In genomic region chr14:64191756-64192155, GRCh38 we compare ENCODE assay signal across 13 cellular contexts.
DNase-seq lines count a peak whose midpoint lies in the region; ATAC-seq and TF ChIP-seq lines count a peak whose summit lies in the region.
"Had no signal": no experiment of that assay in that cellular context is flagged by ENCODE, and none has a peak within 500 bp of the region (broad histone marks: within the 10 kb centered on the region; RNA-seq: fewer than 3 reads in every experiment).

No MANE protein-coding gene starts in this region.

- POLR2A ChIA-PET in activated CD4-positive, alpha-beta memory T cell treated with anti-CD3 and anti-CD28 coated beads, Interleukin-2, amount 10 ng/mL, durations not matched to agents 7 days and 5 days (lab: Charles Lee) = no interaction called here

- H2BK120ac ChIP-seq in mesenchymal stem cell (ENCODE audit: low read depth, low read length) = no peak overlapping the region

- peaks cover 23% of the 10 kb centered on the region for H3K4me1 ChIP-seq in CD4-positive, CD25-positive, alpha-beta regulatory T cell (ENCODE audit: control insufficient read depth, insufficient read depth, low read length, poor library complexity, severe bottlenecking)
- H3K4me1 ChIP-seq in mesenchymal stem cell (ENCODE audit: control insufficient read depth, insufficient read depth, low read depth, low read length) (peaks cover 2% of the 10 kb centered on the region), mucosa of descending colon (ENCODE audit: low read depth) (no peaks in the 10 kb centered on the region)

- no peak overlapping the region for H2BK5ac ChIP-seq in mesenchymal stem cell (ENCODE audit: low read depth, low read length, poor library complexity, severe bottlenecking)

- no peak for TF ChIP-seq CTCF in mucosa of descending colon (IDR thresholded peaks at IDR 0.05)

- no peak overlapping the region for H3K4me3 ChIP-seq in CD4-positive, CD25-positive, alpha-beta regulatory T cell (ENCODE audit: low read depth, low read length)
- H3K4me3 ChIP-seq in mesenchymal stem cell (ENCODE audit: insufficient read depth in 1 of 2, low read depth in 1 of 2, low read length in 2 of 2) = no peak overlapping the region
- H3K4me3 ChIP-seq in mucosa of descending colon = no peak overlapping the region

- H2AFZ ChIP-seq in mesenchymal stem cell (ENCODE audit: low read depth, low read length) = no peak overlapping the region

- H3K14ac ChIP-seq in mesenchymal stem cell (ENCODE audit: low read length in 2 of 2) = no peak overlapping the region

- H2AK5ac ChIP-seq in mesenchymal stem cell (ENCODE audit: low read length, severe bottlenecking) = no peak overlapping the region

- peaks cover 26 to 42% (median 28%) of the 10 kb centered on the region in 4 donors for H3K4me1 Mint-ChIP-seq in CD4-positive, CD25-positive, alpha-beta regulatory T cell
- H3K4me1 Mint-ChIP-seq in central memory CD8-positive, alpha-beta T cell = peaks cover 34% of the 10 kb centered on the region
- H3K4me1 Mint-ChIP-seq in activated CD4-positive, alpha-beta memory T cell treated with anti-CD3 and anti-CD28 coated beads, Interleukin-2, amount 10 ng/mL, durations not matched to agents 7 days and 5 days = peaks cover 25% of the 10 kb centered on the region

- H3K18ac ChIP-seq in mesenchymal stem cell (ENCODE audit: low read depth in 1 of 2, low read length in 2 of 2) = no peak overlapping the region

- H3K36me3 ChIP-seq in CD4-positive, CD25-positive, alpha-beta regulatory T cell (ENCODE audit: control insufficient read depth, insufficient read depth, low read length) = peaks cover 67% of the 10 kb centered on the region
- peaks cover 0 to 8% of the 10 kb centered on the region in 2 experiments for H3K36me3 ChIP-seq in mesenchymal stem cell (ENCODE audit: control insufficient read depth in 1 of 2, insufficient read depth in 2 of 2, low read depth in 1 of 2, low read length in 2 of 2)
- no peaks in the 10 kb centered on the region for H3K36me3 ChIP-seq in mucosa of descending colon (ENCODE audit: low read depth)

- H3K27me3 ChIP-seq in CD4-positive, CD25-positive, alpha-beta regulatory T cell (ENCODE audit: control insufficient read depth, insufficient read depth, low read length) = no peaks in the 10 kb centered on the region
- no peaks in the 10 kb centered on the region for H3K27me3 ChIP-seq in mesenchymal stem cell (ENCODE audit: control insufficient read depth in 1 of 2, insufficient read depth in 1 of 2, low read length in 2 of 2)

- no peak for ATAC-seq in CD4-positive, CD25-positive, alpha-beta regulatory T cell (ENCODE audit: low read depth in 2 of 2)
- no peak for ATAC-seq in central memory CD8-positive, alpha-beta T cell (replicated peaks; ENCODE audit: extremely low read depth, poor library complexity, severe bottlenecking)
- no peak for ATAC-seq in HG02610 (IDR thresholded peaks at IDR 0.05; ENCODE audit: unreplicated experiment)
- no peak for ATAC-seq in mucosa of descending colon
- ATAC-seq: stimulated activated naive CD8-positive, alpha-beta T cell treated with anti-CD3 and anti-CD28 coated beads, Interleukin-15, amount 100 ng/mL, for 72 hours had no signal

- H4K8ac ChIP-seq in mesenchymal stem cell (ENCODE audit: low read length) = peak overlapping the region; percentile 4

- H3K4me2 ChIP-seq in mesenchymal stem cell (ENCODE audit: low read length, poor library complexity, severe bottlenecking) = no peak overlapping the region

- no peak overlapping the region for H3K9ac ChIP-seq in mesenchymal stem cell (ENCODE audit: low read length)

- no peak for DNase-seq in CD4-positive, CD25-positive, alpha-beta regulatory T cell
- DNase-seq in M059J (ENCODE audit: low read depth) (peak; percentile 78), mesenchymal stem cell (peak; percentile 90), mucosa of descending colon (no peak), NCI-H526 (lab: John Stamatoyannopoulos, UW) (no peak)
- DNase-seq in central memory CD8-positive, alpha-beta T cell (ENCODE audit: low spot score in 2 of 2) = no peak
- DNase-seq in activated CD4-positive, alpha-beta memory T cell treated with anti-CD3 and anti-CD28 coated beads, Interleukin-2, amount 10 ng/mL, durations not matched to agents 7 days and 5 days = no peak
- DNase-seq: activated effector memory CD4-positive, alpha-beta T cell treated with Interleukin-2 at 50 U/mL for 16 hours; NCI-H2171; Right ventricle myocardium superior; stimulated activated naive CD8-positive, alpha-beta T cell treated with anti-CD3 and anti-CD28 coated beads, Interleukin-15, amount 100 ng/mL, for 72 hours had no signal

- peak overlapping the region in 2 of 3 donors; percentile 55 to 58 for H3K27ac Mint-ChIP-seq in CD4-positive, CD25-positive, alpha-beta regulatory T cell
- H3K27ac Mint-ChIP-seq in central memory CD8-positive, alpha-beta T cell (ENCODE audit: low read depth) = peak overlapping the region; percentile 29
- H3K27ac Mint-ChIP-seq in activated CD4-positive, alpha-beta memory T cell treated with anti-CD3 and anti-CD28 coated beads, Interleukin-2, amount 10 ng/mL, durations not matched to agents 7 days and 5 days = no peak overlapping the region
- H3K27ac Mint-ChIP-seq: stimulated activated naive CD8-positive, alpha-beta T cell treated with anti-CD3 and anti-CD28 coated beads, Interleukin-15, amount 100 ng/mL, for 72 hours had no signal

- H3K27me3 Mint-ChIP-seq in CD4-positive, CD25-positive, alpha-beta regulatory T cell = no peaks in the 10 kb centered on the region
- no peaks in the 10 kb centered on the region for H3K27me3 Mint-ChIP-seq in central memory CD8-positive, alpha-beta T cell
- no peaks in the 10 kb centered on the region for H3K27me3 Mint-ChIP-seq in activated CD4-positive, alpha-beta memory T cell treated with anti-CD3 and anti-CD28 coated beads, Interleukin-2, amount 10 ng/mL, durations not matched to agents 7 days and 5 days
- H3K27me3 Mint-ChIP-seq: stimulated activated naive CD8-positive, alpha-beta T cell treated with anti-CD3 and anti-CD28 coated beads, Interleukin-15, amount 100 ng/mL, for 72 hours had no signal

- no peak overlapping the region for H4K91ac ChIP-seq in mesenchymal stem cell (ENCODE audit: low read length)

- WGBS in mesenchymal stem cell = 6% methylated on average over 2 of the region's 2 CpGs

- H3K9me3 ChIP-seq in CD4-positive, CD25-positive, alpha-beta regulatory T cell (ENCODE audit: control insufficient read depth in 2 of 2, low read length in 2 of 2) = no peaks in the 10 kb centered on the region
- H3K9me3 ChIP-seq in mesenchymal stem cell (ENCODE audit: control insufficient read depth, low read length) (no peaks in the 10 kb centered on the region), mucosa of descending colon (no peaks in the 10 kb centered on the region)
- H3K9me3 ChIP-seq: neutrophil had no signal

- no peak overlapping the region for H3K4me3 Mint-ChIP-seq in CD4-positive, CD25-positive, alpha-beta regulatory T cell
- H3K4me3 Mint-ChIP-seq in central memory CD8-positive, alpha-beta T cell = no peak overlapping the region
- no peak overlapping the region for H3K4me3 Mint-ChIP-seq in activated CD4-positive, alpha-beta memory T cell treated with anti-CD3 and anti-CD28 coated beads, Interleukin-2, amount 10 ng/mL, durations not matched to agents 7 days and 5 days
- H3K4me3 Mint-ChIP-seq: stimulated activated naive CD8-positive, alpha-beta T cell treated with anti-CD3 and anti-CD28 coated beads, Interleukin-15, amount 100 ng/mL, for 72 hours had no signal

- H3K9me3 Mint-ChIP-seq in CD4-positive, CD25-positive, alpha-beta regulatory T cell = no peaks in the 10 kb centered on the region
- H3K9me3 Mint-ChIP-seq in central memory CD8-positive, alpha-beta T cell = no peaks in the 10 kb centered on the region
- H3K9me3 Mint-ChIP-seq in activated CD4-positive, alpha-beta memory T cell treated with anti-CD3 and anti-CD28 coated beads, Interleukin-2, amount 10 ng/mL, durations not matched to agents 7 days and 5 days = no peaks in the 10 kb centered on the region
- H3K9me3 Mint-ChIP-seq: stimulated activated naive CD8-positive, alpha-beta T cell treated with anti-CD3 and anti-CD28 coated beads, Interleukin-15, amount 100 ng/mL, for 72 hours had no signal

- CTCF ChIA-PET in activated CD4-positive, alpha-beta memory T cell treated with anti-CD3 and anti-CD28 coated beads, Interleukin-2, amount 10 ng/mL, durations not matched to agents 7 days and 5 days (lab: Charles Lee) = no interaction called here

- H3K4ac ChIP-seq in mesenchymal stem cell (ENCODE audit: low read depth in 1 of 2, low read length in 2 of 2) = no peak overlapping the region

- H3K36me3 Mint-ChIP-seq in CD4-positive, CD25-positive, alpha-beta regulatory T cell = peaks cover 42% of the 10 kb centered on the region
- peaks cover 42% of the 10 kb centered on the region for H3K36me3 Mint-ChIP-seq in central memory CD8-positive, alpha-beta T cell (ENCODE audit: insufficient read depth)
- peaks cover 49% of the 10 kb centered on the region for H3K36me3 Mint-ChIP-seq in activated CD4-positive, alpha-beta memory T cell treated with anti-CD3 and anti-CD28 coated beads, Interleukin-2, amount 10 ng/mL, durations not matched to agents 7 days and 5 days (ENCODE audit: low read depth)

- H3K27ac ChIP-seq in CD4-positive, CD25-positive, alpha-beta regulatory T cell (ENCODE audit: insufficient read depth, low read length, poor library complexity, severe bottlenecking) = no peak overlapping the region
- H3K27ac ChIP-seq in mesenchymal stem cell (ENCODE audit: low read length, poor library complexity, severe bottlenecking) = no peak overlapping the region
- H3K27ac ChIP-seq: neutrophil had no signal

- intact Hi-C loops in mucosa of descending colon (cut with DNase I, micrococcal nuclease) = no loop called here

- no peak overlapping the region for H2BK12ac ChIP-seq in mesenchymal stem cell (ENCODE audit: low read length in 2 of 2)

- H2BK15ac ChIP-seq in mesenchymal stem cell (ENCODE audit: low read depth, poor library complexity, severe bottlenecking) = no peak overlapping the region

- no peaks in the 10 kb centered on the region for H3K79me1 ChIP-seq in mesenchymal stem cell (replicated peaks; ENCODE audit: low read length, poor library complexity, severe bottlenecking)

- no peak overlapping the region for H3K23ac ChIP-seq in mesenchymal stem cell (ENCODE audit: low read length in 2 of 2)

Comparison
In these comparisons a context has a peak if more than half of its experiments do, and no peak if none do; other contexts are left out.
1. DNase-seq: peak in M059J (single experiment) and mesenchymal stem cell (single experiment); none in CD4-positive, CD25-positive, alpha-beta regulatory T cell (0 of 3), central memory CD8-positive, alpha-beta T cell (0 of 2), activated CD4-positive, alpha-beta memory T cell treated with anti-CD3 and anti-CD28 coated beads, Interleukin-2, amount 10 ng/mL, durations not matched to agents 7 days and 5 days (single experiment), mucosa of descending colon (0 of 3) and NCI-H526 (0 of 2).